ENCODE assay signal across 15 cellular contexts in the genomic region with DNA sequence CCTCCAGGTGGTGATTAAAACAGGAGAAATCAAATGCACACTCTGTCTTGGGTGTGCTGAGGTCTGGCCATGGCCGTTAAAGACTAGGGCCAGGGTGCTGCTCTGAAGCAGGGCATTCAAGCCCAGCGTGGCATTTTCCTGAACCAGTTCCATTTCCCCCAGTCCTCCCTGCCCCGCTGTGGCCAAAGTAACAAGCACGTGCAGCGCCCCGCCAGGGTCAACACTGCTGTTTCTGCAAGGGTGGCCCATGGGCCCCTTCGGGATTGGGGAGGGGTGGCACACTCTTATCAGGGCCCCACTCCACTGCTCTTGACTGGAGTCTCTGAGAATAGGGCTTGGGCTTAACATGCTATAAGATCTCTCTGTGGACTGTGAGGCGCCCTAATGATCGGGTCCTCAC.
"Had no signal": no experiment of that assay in that cellular context is flagged by ENCODE, and none has a peak within 500 bp of the region (broad histone marks: within the 10 kb centered on the region; RNA-seq: fewer than 3 reads in every experiment).

No MANE protein-coding gene starts in this region.

- ATAC-seq: activated CD4-positive, CD25-positive, alpha-beta regulatory T cell treated with anti-CD3 and anti-CD28 coated beads, Interleukin-2, amount 50 U/mL, for 24 hours; activated naive CD4-positive, alpha-beta T cell treated with anti-CD3 and anti-CD28 coated beads, Interleukin-2, amount 50 U/mL, for 72 hours; body of pancreas; mucosa of descending colon; naive thymus-derived CD4-positive, alpha-beta T cell; T-cell had no signal

- H3K4me1 Mint-ChIP-seq: endodermal cell; naive thymus-derived CD4-positive, alpha-beta T cell; T-cell had no signal

- H3K27ac Mint-ChIP-seq: endodermal cell, T-cell, type B pancreatic cell had no signal

- H3K4me3 Mint-ChIP-seq: endodermal cell; naive thymus-derived CD4-positive, alpha-beta T cell; T-cell; type B pancreatic cell had no signal

- H3K9me3 Mint-ChIP-seq: activated naive CD4-positive, alpha-beta T cell treated with anti-CD3 and anti-CD28 coated beads, Interleukin-2, amount 50 U/mL, for 72 hours; endodermal cell; naive thymus-derived CD4-positive, alpha-beta T cell; T-cell; type B pancreatic cell had no signal

- H3K27me3 Mint-ChIP-seq: naive thymus-derived CD4-positive, alpha-beta T cell; T-cell; type B pancreatic cell had no signal

- DNase-seq: activated gamma-delta T cell treated with Interleukin-2 at 50 U/mL for 16 hours; body of pancreas; caudate nucleus; endodermal cell; erythroblast; left ventricle myocardium inferior; naive thymus-derived CD4-positive, alpha-beta T cell; retina; stimulated activated CD4-positive, alpha-beta T cell treated with anti-CD3 and anti-CD28 coated beads, Interleukin-4, amount 100 ng/mL, for 1 hour; T-cell; testis had no signal
